ENCODE assay signal across 9 cellular contexts in the genomic region with DNA sequence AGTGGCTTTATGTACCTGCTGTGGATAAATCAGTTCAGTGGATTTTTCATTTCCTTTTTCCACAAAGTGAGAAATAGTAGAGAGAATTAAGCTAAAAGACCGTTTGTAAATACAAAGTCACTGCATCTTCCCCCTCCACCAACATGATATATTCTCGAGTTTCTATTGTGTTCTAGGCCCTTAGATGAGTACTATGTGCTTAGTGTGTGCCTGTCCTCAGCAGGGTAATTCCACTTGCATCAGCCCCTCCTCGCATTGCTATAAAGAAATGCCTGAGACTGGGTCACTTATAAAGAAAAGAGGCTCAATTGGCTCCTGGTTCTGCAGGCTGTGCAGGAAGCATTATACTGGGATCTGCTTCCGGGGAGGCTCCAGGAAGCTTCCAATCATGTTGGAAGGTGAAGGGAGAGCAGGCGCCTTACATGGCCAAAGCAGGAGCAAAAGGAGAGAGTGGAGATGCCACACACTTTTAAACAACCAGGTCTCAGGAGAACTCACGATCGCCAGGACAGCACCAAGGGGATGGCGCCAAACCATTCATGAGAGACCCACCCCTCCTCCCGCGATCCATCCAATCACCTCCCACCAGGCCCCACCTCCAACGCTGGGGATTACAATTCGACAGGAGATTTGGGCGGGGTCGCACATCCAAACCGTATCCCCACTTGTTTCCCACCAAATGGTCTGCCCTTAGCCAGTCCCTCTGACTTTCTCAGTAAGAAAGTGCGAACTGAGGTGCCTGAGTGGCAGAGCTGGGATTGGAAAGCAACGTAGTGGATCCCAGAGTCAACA.
A peak's percentile ranks its signal among the peaks of the same experiment; 100 is the strongest.
DNase-seq lines count a peak whose midpoint lies in the region; ATAC-seq, FAIRE-seq and TF ChIP-seq lines count a peak whose summit lies in the region.
"Had no signal": no experiment of that assay in that cellular context is flagged by ENCODE, and none has a peak within 500 bp of the region (broad histone marks: within the 10 kb centered on the region; RNA-seq: fewer than 3 reads in every experiment).

No MANE protein-coding gene starts in this region.

- H3K36me3 Mint-ChIP-seq in astrocyte (ENCODE audit: low read depth, unreplicated experiment): no peaks in the 10 kb centered on the region

- WGBS in thymus: 33% methylated on average over 17 of the region's 17 CpGs

- peak; percentile 23 for ATAC-seq in HG03196 (IDR thresholded peaks at IDR 0.05; ENCODE audit: unreplicated experiment)

- H3K27ac Mint-ChIP-seq in astrocyte (ENCODE audit: unreplicated experiment): no peak overlapping the region

- intact Hi-C loops in kidney (cut with DNase I): loop anchor here (5.0 kb wide), 1 partner anchor 211 kb away; no protein-coding TSS in a partner anchor

- peaks cover 4% of the 10 kb centered on the region for H3K4me1 ChIP-seq in astrocyte (ENCODE audit: insufficient read depth, low read length)
- H3K4me1 ChIP-seq in kidney (ENCODE audit: control insufficient read depth in 1 of 2, insufficient read depth in 1 of 2, low read depth in 1 of 2, low read length in 2 of 2): peaks cover 0 to 3% of the 10 kb centered on the region in 2 donors
- H3K4me1 ChIP-seq in thymus (ENCODE audit: control insufficient read depth, insufficient read depth, low read length): no peaks in the 10 kb centered on the region

- TF ChIP-seq CTCF in astrocyte (IDR thresholded peaks at IDR 0.05; ENCODE audit: insufficient read depth, low read depth, low read length) (no peak), kidney (IDR thresholded peaks at IDR 0.05; ENCODE audit: borderline replicate concordance, extremely low read depth, insufficient read depth) (no peak)

- H3K9me3 Mint-ChIP-seq in astrocyte (ENCODE audit: unreplicated experiment): no peaks in the 10 kb centered on the region

- peak overlapping the region; percentile 88 for H3K4me2 ChIP-seq in astrocyte (ENCODE audit: low read length)

- no peaks in the 10 kb centered on the region for H3K4me1 Mint-ChIP-seq in astrocyte (ENCODE audit: low read depth, unreplicated experiment)

- H3K4me3 Mint-ChIP-seq in astrocyte (ENCODE audit: unreplicated experiment): peak overlapping the region; percentile 85

- peaks cover 9% of the 10 kb centered on the region for H3K27me3 Mint-ChIP-seq in astrocyte (ENCODE audit: low read depth, unreplicated experiment)

- no peaks in the 10 kb centered on the region for H3K79me2 ChIP-seq in astrocyte (ENCODE audit: insufficient read depth, low read length)

- H3K36me3 ChIP-seq in astrocyte (ENCODE audit: insufficient read depth, low read length) (no peaks in the 10 kb centered on the region), kidney (ENCODE audit: control insufficient read depth in 1 of 2, insufficient read depth in 2 of 2, low read length in 2 of 2) (no peaks in the 10 kb centered on the region), thymus (ENCODE audit: control insufficient read depth, insufficient read depth) (no peaks in the 10 kb centered on the region)

- H3K9ac ChIP-seq in astrocyte (ENCODE audit: low read length) (peak overlapping the region; percentile 28), kidney (ENCODE audit: low read length in 2 of 2) (peak overlapping the region in 1 of 2 donors; percentile 34)

- H3K27me3 ChIP-seq in astrocyte (ENCODE audit: insufficient read depth, low read length) (no peaks in the 10 kb centered on the region), thymus (ENCODE audit: control insufficient read depth, insufficient read depth) (no peaks in the 10 kb centered on the region)

- H3K9me3 ChIP-seq in astrocyte (ENCODE audit: insufficient read depth, low read depth, low read length): no peaks in the 10 kb centered on the region
- H3K9me3 ChIP-seq in kidney (ENCODE audit: control insufficient read depth in 1 of 2, low read length in 2 of 2): no peaks in the 10 kb centered on the region
- H3K9me3 ChIP-seq in thymus (ENCODE audit: control insufficient read depth): no peaks in the 10 kb centered on the region

- no peak overlapping the region for H3K27ac ChIP-seq in astrocyte (ENCODE audit: low read depth, low read length)
- no peak overlapping the region for H3K27ac ChIP-seq in kidney (ENCODE audit: low read depth in 2 of 2, low read length in 2 of 2)
- no peak overlapping the region for H3K27ac ChIP-seq in thymus (ENCODE audit: low read depth)

- H3K4me3 ChIP-seq in astrocyte (ENCODE audit: insufficient read depth, low read depth, low read length): peak overlapping the region; percentile 48
- H3K4me3 ChIP-seq in kidney (ENCODE audit: low read length in 2 of 2): peak overlapping the region; percentile 51 to 60
- H3K4me3 ChIP-seq in thymus (ENCODE audit: low read length): peak overlapping the region; percentile 34

- FAIRE-seq in astrocyte (lab: Jason Lieb, UNC): no peak
- no peak for FAIRE-seq in kidney (lab: Jason Lieb, UNC)
- FAIRE-seq: A204.1 had no signal

- DNase-seq in NCI-H748 (lab: John Stamatoyannopoulos, UW; ENCODE audit: unreplicated experiment) (peak; percentile 41), NCI-H748 treated with DMSO at 0.1 percent for 48 hours (lab: John Stamatoyannopoulos, UW) (no peak), astrocyte (ENCODE audit: low read depth) (peak; percentile 0), kidney (no peak), cortex of kidney (lab: John Stamatoyannopoulos, UW) (no peak), kidney tubule cell (ENCODE audit: low spot score) (no peak)

- no peaks in the 10 kb centered on the region for H4K20me1 ChIP-seq in astrocyte (ENCODE audit: insufficient read depth, low read length)

- H2AFZ ChIP-seq in astrocyte (ENCODE audit: low read depth, low read length): peak overlapping the region; percentile 68

Comparison
In these comparisons a context has a peak if more than half of its experiments do, and no peak if none do; other contexts are left out.
1. DNase-seq: peak in NCI-H748 (single experiment) and astrocyte (single experiment); none in NCI-H748 treated with DMSO at 0.1 percent for 48 hours (single experiment), kidney (single experiment), cortex of kidney (single experiment) and kidney tubule cell (single experiment).
2. Peak in every context shown above with its lines, with median percentiles within 50 percentile points of each other: H3K4me3 ChIP-seq.